6 cellular contexts compared by ENCODE assay signal in genomic region chr14:70470863-70471563, GRCh38. TPM values are rescaled to one million over a fixed set of nuclear protein-coding genes. Genes with fewer than 3 reads are reported as not detected.
"Had no signal": no experiment of that assay in that cellular context is flagged by ENCODE, and none has a peak within 500 bp of the region (broad histone marks: within the 10 kb centered on the region; RNA-seq: fewer than 3 reads in every experiment).

No MANE protein-coding gene starts in this region.

RNA-seq across cellular contexts. Expression of gene ADAM21, which starts 19.0 kb away (rescaled TPM):
- total RNA-seq: colonic mucosa, esophagus mucosa, neural crest cell, omental fat pad, posterior vena cava, urinary bladder had no signal
